Comparison of ENCODE assay signal across 26 cellular contexts in the genomic region with DNA sequence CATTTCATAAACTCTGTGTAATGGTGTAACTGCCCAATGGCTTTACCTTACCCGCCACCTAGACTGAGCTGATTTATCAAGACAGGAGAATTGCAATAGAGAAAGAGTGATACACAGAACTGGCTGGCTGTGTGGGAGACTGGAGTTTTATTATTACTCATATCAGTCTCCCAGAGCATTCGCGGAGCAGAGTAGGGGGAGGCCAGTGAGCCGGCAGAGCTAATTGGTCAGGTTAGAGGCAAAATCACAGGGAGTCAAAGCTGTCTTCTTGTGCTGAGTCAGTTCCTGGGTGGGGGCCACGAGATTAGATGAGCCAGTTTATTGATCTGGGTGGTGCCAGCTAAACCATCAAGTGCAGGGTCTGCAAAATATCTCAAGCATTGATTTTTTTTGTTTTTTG. TPM values are rescaled to one million over a fixed set of nuclear protein-coding genes. Genes with fewer than 3 reads are reported as not detected.
A peak's percentile ranks its signal among the peaks of the same experiment; 100 is the strongest.
DNase-seq lines count a peak whose midpoint lies in the region; ATAC-seq lines count a peak whose summit lies in the region.
"Had no signal": no experiment of that assay in that cellular context is flagged by ENCODE, and none has a peak within 500 bp of the region (broad histone marks: within the 10 kb centered on the region; RNA-seq: fewer than 3 reads in every experiment).

No MANE protein-coding gene starts in this region.

- H3K27me3 Mint-ChIP-seq in activated T-cell treated with anti-CD3 and anti-CD28 coated beads, Interleukin-2, amount 50 U/mL, for 4 hours (ENCODE audit: low read depth), result no peaks in the 10 kb centered on the region
- H3K27me3 Mint-ChIP-seq: CD4-positive, alpha-beta T cell had no signal

- H3K4me1 Mint-ChIP-seq in activated T-cell treated with anti-CD3 and anti-CD28 coated beads, Interleukin-2, amount 50 U/mL, for 4 hours (ENCODE audit: low read depth), result no peaks in the 10 kb centered on the region

- DNase-seq in activated T-cell treated with anti-CD3 and anti-CD28 coated beads, Interleukin-2, amount 50 U/mL, for 4 hours, result no peak
- DNase-seq in activated T-cell treated with anti-CD3 and anti-CD28 coated beads, Interleukin-2, amount 50 U/mL, for 1 hour, result no peak
- DNase-seq in Daoy (ENCODE audit: low read depth), result peak; percentile 1
- DNase-seq in SHP77 (lab: John Stamatoyannopoulos, UW), result peak; percentile 72 to 85
- DNase-seq in stimulated activated naive CD8-positive, alpha-beta T cell treated with anti-CD3 and anti-CD28 coated beads, Interleukin-15, Interleukin-2, amounts not matched to agents 100 U/mL and 50 U/mL, for 24 hours, result no peak
- DNase-seq in SKM-1 (lab: John Stamatoyannopoulos, UW; ENCODE audit: unreplicated experiment), result no peak
- DNase-seq: AML-193; CD4-positive, alpha-beta T cell; GDM1; Kasumi-1; NCI-H1092 treated with DMSO at 0.1 percent for 48 hours; NCI-H1436; NCI-H187; NCI-H2081 treated with DMSO at 0.1 percent for 48 hours; NCI-H2171; NCI-H226; NCI-H510A; NCI-H69; SIG-M5 had no signal

- H3K36me3 Mint-ChIP-seq in activated T-cell treated with anti-CD3 and anti-CD28 coated beads, Interleukin-2, amount 50 U/mL, for 4 hours (ENCODE audit: insufficient read depth), result no peaks in the 10 kb centered on the region

- ATAC-seq in activated T-cell treated with anti-CD3 and anti-CD28 coated beads, Interleukin-2, amount 50 U/mL, for 4 hours, result peak; percentile 18 to 61
- ATAC-seq in stimulated activated naive CD8-positive, alpha-beta T cell treated with anti-CD3 and anti-CD28 coated beads, Interleukin-15, Interleukin-2, amounts not matched to agents 100 U/mL and 50 U/mL, for 24 hours, result peak; percentile 36
- ATAC-seq in GM21576 (IDR thresholded peaks at IDR 0.05; ENCODE audit: unreplicated experiment), result no peak
- ATAC-seq: A549, HCT116, HepG2, Panc1 had no signal

- no peak overlapping the region for H3K4me3 Mint-ChIP-seq in activated T-cell treated with anti-CD3 and anti-CD28 coated beads, Interleukin-2, amount 50 U/mL, for 4 hours
- H3K4me3 Mint-ChIP-seq: CD4-positive, alpha-beta T cell had no signal

- H3K9me3 Mint-ChIP-seq in activated T-cell treated with anti-CD3 and anti-CD28 coated beads, Interleukin-2, amount 50 U/mL, for 4 hours, result peaks cover 6% of the 10 kb centered on the region
- H3K9me3 Mint-ChIP-seq: CD4-positive, alpha-beta T cell had no signal

RNA-seq across cellular contexts. Expression of gene SLITRK1, which starts 23.4 kb away (rescaled TPM):
- total RNA-seq in activated T-cell treated with anti-CD3 and anti-CD28 coated beads, Interleukin-2, amount 50 U/mL, for 4 hours, result not detected
- total RNA-seq in Daoy (2014; rRNA removed; shearing (Covaris generic)), result 0.11 TPM in 1 of 2 replicates, not detected in the other
- total RNA-seq: CD4-positive, alpha-beta T cell; H4; HepG2; HT-29 had no signal

Comparison
In these comparisons a context has a peak if more than half of its experiments do, and no peak if none do; other contexts are left out.
1. DNase-seq: peak in Daoy (single experiment) and SHP77 (2 of 2); none in activated T-cell treated with anti-CD3 and anti-CD28 coated beads, Interleukin-2, amount 50 U/mL, for 4 hours (single experiment), activated T-cell treated with anti-CD3 and anti-CD28 coated beads, Interleukin-2, amount 50 U/mL, for 1 hour (single experiment), stimulated activated naive CD8-positive, alpha-beta T cell treated with anti-CD3 and anti-CD28 coated beads, Interleukin-15, Interleukin-2, amounts not matched to agents 100 U/mL and 50 U/mL, for 24 hours (single experiment) and SKM-1 (single experiment).